16 cellular contexts compared by ENCODE assay signal in genomic region chr9:72185561-72185960, GRCh38. TPM values are rescaled to one million over a fixed set of nuclear protein-coding genes. Genes with fewer than 3 reads are reported as not detected.
DNase-seq lines count a peak whose midpoint lies in the region; TF ChIP-seq lines count a peak whose summit lies in the region.
"Had no signal": no experiment of that assay in that cellular context is flagged by ENCODE, and none has a peak within 500 bp of the region (broad histone marks: within the 10 kb centered on the region; RNA-seq: fewer than 3 reads in every experiment).

No MANE protein-coding gene starts in this region.

- in situ Hi-C loops in brain microvascular endothelial cell (cut with HindIII; ENCODE audit: low pct_ligation_motif_present, low sequenced_read_pairs) = no loop called here

- DNase-seq in Ammon's horn (ENCODE audit: low spot score) (peak; percentile 56), HS-5 (ENCODE audit: low read depth) (peak; percentile 31), NCI-H82 (lab: John Stamatoyannopoulos, UW) (peak; percentile 65), fibroblast of peridontal ligament (ENCODE audit: extremely low read depth) (peak; percentile 4), cardiac septum (ENCODE audit: low spot score) (no peak), brain microvascular endothelial cell (no peak)
- DNase-seq in stimulated activated naive CD4-positive, alpha-beta T cell (lab: John Stamatoyannopoulos, UW) = no peak
- DNase-seq in activated CD8-positive, alpha-beta memory T cell treated with anti-CD3 and anti-CD28 coated beads, Interleukin-2, amount 50 U/mL, for 48 hours = no peak
- DNase-seq: amniotic stem cell; cerebellar nuclear complex; effector memory CD8-positive, alpha-beta T cell; heart left ventricle; Karpas-422; NCI-H1436 treated with DMSO at 0.1 percent for 48 hours; stimulated activated CD4-positive, alpha-beta T cell treated with anti-CD3 and anti-CD28 coated beads, Interleukin-12 subunit alpha, Interleukin-12 subunit beta, amount 100 ng/mL, for 4 hours had no signal

- no peak overlapping the region for H3K27ac ChIP-seq in brain microvascular endothelial cell
- H3K27ac ChIP-seq: heart left ventricle, SJSA1 had no signal

- H3K27me3 ChIP-seq in brain microvascular endothelial cell (replicated peaks) = no peaks in the 10 kb centered on the region
- H3K27me3 ChIP-seq: heart left ventricle had no signal

- no peaks in the 10 kb centered on the region for H3K36me3 ChIP-seq in brain microvascular endothelial cell (replicated peaks)
- H3K36me3 ChIP-seq: heart left ventricle, SJSA1 had no signal

- no peak overlapping the region for H3K4me3 ChIP-seq in brain microvascular endothelial cell (ENCODE audit: low read depth, low read length)
- H3K4me3 ChIP-seq: heart left ventricle, SJSA1 had no signal

- TF ChIP-seq CTCF in brain microvascular endothelial cell (IDR thresholded peaks at IDR 0.05; ENCODE audit: low read depth, low read length, missing control alignments) = no peak

- intact Hi-C loops in cardiac septum (cut with DNase I) = no loop called here

RNA-seq across cellular contexts. Expression of gene GDA, which starts 36.3 kb away (rescaled TPM):
- not detected for total RNA-seq in cardiac septum

Comparison
In these comparisons a context has a peak if more than half of its experiments do, and no peak if none do; other contexts are left out.
1. DNase-seq: peak in Ammon's horn (single experiment), HS-5 (single experiment), NCI-H82 (single experiment) and fibroblast of peridontal ligament (single experiment); none in stimulated activated naive CD4-positive, alpha-beta T cell (0 of 6), cardiac septum (single experiment), activated CD8-positive, alpha-beta memory T cell treated with anti-CD3 and anti-CD28 coated beads, Interleukin-2, amount 50 U/mL, for 48 hours (single experiment) and brain microvascular endothelial cell (single experiment).